In the genomic region with DNA sequence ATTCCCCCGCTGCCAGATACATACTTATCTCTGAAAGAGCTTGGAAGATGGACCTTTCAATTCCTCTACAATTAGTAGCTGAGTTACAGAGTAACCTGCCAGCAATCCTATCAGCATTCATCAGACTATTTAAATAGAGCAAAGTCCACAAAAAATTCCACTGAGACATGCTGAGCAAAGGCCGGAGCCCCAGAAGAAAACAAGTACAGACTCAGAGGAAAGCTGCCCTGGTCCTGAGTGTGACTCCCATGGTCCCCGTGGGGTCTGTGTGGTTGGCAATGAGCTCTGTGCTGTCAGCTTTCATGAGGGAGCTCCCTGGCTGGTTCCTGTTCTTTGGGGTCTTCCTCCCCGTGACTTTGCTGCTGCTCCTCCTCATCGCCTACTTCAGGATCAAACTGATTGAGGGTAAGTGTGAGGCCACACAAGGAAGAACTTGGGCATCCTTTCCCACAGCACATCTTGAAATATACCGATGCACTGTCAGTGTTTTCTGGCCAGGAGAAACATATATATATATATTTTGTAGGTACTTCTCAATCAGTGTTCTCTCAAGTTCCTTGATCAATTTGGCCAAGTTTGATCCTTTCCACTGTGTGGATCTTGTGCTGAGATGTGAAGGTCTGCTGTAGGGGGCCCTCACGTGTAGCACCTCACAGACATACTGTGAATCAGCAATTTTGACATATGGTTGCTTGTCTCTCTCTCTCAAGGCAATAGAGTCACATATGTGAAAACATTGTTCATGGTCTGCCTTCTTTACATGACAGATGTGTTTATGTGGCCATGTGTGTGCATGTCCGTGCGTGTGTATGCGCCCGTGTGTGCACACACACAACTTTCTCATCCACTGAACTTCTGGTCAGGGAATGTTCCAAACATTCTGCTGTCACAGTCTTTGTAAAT, we compare ENCODE assay signal across 1 cellular context.
TF ChIP-seq lines count a peak whose summit lies in the region.

SMLR1 (plus strand) TSS at position 160 of the 903 bp plus-strand sequence; CDS start at position 168, 8 bp downstream.

TF ChIP-seq in HepG2, 621 proteins besides CTCF, POLR2A, EP300 and RAD21 (continued from another document and continues in another):
- TF ChIP-seq GMEB1 (CRISPR knock-in tag; IDR thresholded peaks at IDR 0.05; ENCODE audit: borderline replicate concordance) (peak; percentile 54; the same call in 1 of the 2 replicates), FOXC1 (CRISPR knock-in tag; IDR thresholded peaks at IDR 0.05; ENCODE audit: borderline replicate concordance) (no peak), JUN (CRISPR knock-in tag; IDR thresholded peaks at IDR 0.05) (peak; percentile 65; the same call in 1 of the 2 replicates), ZNF850 (CRISPR knock-in tag; conservative IDR thresholded peaks at IDR 0.05) (no peak), NFYB (CRISPR knock-in tag; IDR thresholded peaks at IDR 0.05) (peak; percentile 30; the same call in 1 of the 2 replicates), ZMYM4 (CRISPR knock-in tag; IDR thresholded peaks at IDR 0.05) (peak; percentile 93), SOX13 (IDR thresholded peaks at IDR 0.05) (peak; percentile 27; the same call in 1 of the 2 replicates), SOX13 (CRISPR knock-in tag; conservative IDR thresholded peaks at IDR 0.05 in 1 of 2, IDR thresholded peaks at IDR 0.05 in 1 of 2) (peak in 1 of 2 experiments; percentile 93; a peak in 2 of 4 replicates), SRSF4 (IDR thresholded peaks at IDR 0.05; ENCODE audit: low read depth, low read length, poor library complexity, severe bottlenecking) (no peak), REL (CRISPR knock-in tag; conservative IDR thresholded peaks at IDR 0.05) (no peak), ZNF281 (CRISPR knock-in tag; IDR thresholded peaks at IDR 0.05; ENCODE audit: borderline replicate concordance) (0 out of 2 replicates have a peak, but pooled peaks have one; percentile 20), SATB2 (CRISPR knock-in tag; IDR thresholded peaks at IDR 0.05) (0 out of 2 replicates have a peak, but pooled peaks have one; percentile 47), MZF1 (CRISPR knock-in tag; IDR thresholded peaks at IDR 0.05; ENCODE audit: borderline replicate concordance) (no peak), AGO1 (IDR thresholded peaks at IDR 0.05; ENCODE audit: low read depth, low read length, poor library complexity, severe bottlenecking) (no peak), KDM5B (CRISPR knock-in tag; IDR thresholded peaks at IDR 0.05; ENCODE audit: borderline replicate concordance) (peak; percentile 73; the same call in 1 of the 2 replicates), KDM4B (CRISPR knock-in tag; IDR thresholded peaks at IDR 0.05) (no peak), ZBTB39 (CRISPR knock-in tag; IDR thresholded peaks at IDR 0.05) (no peak), JUNB (CRISPR knock-in tag; IDR thresholded peaks at IDR 0.05; ENCODE audit: borderline replicate concordance) (no peak), MEIS1 (CRISPR knock-in tag; IDR thresholded peaks at IDR 0.05; ENCODE audit: borderline replicate concordance) (peak; percentile 63; the same call in 1 of the 2 replicates), ZNF766 (CRISPR knock-in tag; IDR thresholded peaks at IDR 0.05; ENCODE audit: borderline replicate concordance) (no peak), ZNF75D (CRISPR knock-in tag; IDR thresholded peaks at IDR 0.05; ENCODE audit: borderline replicate concordance) (no peak), NFIC (IDR thresholded peaks at IDR 0.05; ENCODE audit: low read length) (peak; percentile 86), ARID2 (CRISPR knock-in tag; IDR thresholded peaks at IDR 0.05; ENCODE audit: borderline replicate concordance) (peak; percentile 94), FLYWCH1 (CRISPR knock-in tag; IDR thresholded peaks at IDR 0.05) (no peak), TCF7 (IDR thresholded peaks at IDR 0.05; ENCODE audit: low read depth) (peak; percentile 39; the same call in 1 of the 2 replicates), KLF13 (CRISPR knock-in tag; IDR thresholded peaks at IDR 0.05) (no peak), PLRG1 (conservative IDR thresholded peaks at IDR 0.05) (no peak), MYC (CRISPR knock-in tag; IDR thresholded peaks at IDR 0.05; ENCODE audit: borderline replicate concordance) (peak; percentile 32; the same call in 1 of the 2 replicates), HNF4A (CRISPR knock-in tag; IDR thresholded peaks at IDR 0.05) (peak; percentile 97), ZSCAN22 (CRISPR knock-in tag; IDR thresholded peaks at IDR 0.05) (no peak)
- TF ChIP-seq, protein P1, sequence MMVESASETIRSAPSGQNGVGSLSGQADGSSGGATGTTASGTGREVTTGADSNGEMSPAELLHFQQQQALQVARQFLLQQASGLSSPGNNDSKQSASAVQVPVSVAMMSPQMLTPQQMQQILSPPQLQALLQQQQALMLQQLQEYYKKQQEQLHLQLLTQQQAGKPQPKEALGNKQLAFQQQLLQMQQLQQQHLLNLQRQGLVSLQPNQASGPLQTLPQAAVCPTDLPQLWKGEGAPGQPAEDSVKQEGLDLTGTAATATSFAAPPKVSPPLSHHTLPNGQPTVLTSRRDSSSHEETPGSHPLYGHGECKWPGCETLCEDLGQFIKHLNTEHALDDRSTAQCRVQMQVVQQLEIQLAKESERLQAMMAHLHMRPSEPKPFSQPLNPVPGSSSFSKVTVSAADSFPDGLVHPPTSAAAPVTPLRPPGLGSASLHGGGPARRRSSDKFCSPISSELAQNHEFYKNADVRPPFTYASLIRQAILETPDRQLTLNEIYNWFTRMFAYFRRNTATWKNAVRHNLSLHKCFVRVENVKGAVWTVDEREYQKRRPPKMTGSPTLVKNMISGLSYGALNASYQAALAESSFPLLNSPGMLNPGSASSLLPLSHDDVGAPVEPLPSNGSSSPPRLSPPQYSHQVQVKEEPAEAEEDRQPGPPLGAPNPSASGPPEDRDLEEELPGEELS (CRISPR knock-in tag; IDR thresholded peaks at IDR 0.05), result peak; percentile 88
- TF ChIP-seq, protein P2, sequence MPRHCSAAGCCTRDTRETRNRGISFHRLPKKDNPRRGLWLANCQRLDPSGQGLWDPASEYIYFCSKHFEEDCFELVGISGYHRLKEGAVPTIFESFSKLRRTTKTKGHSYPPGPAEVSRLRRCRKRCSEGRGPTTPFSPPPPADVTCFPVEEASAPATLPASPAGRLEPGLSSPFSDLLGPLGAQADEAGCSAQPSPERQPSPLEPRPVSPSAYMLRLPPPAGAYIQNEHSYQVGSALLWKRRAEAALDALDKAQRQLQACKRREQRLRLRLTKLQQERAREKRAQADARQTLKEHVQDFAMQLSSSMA (CRISPR knock-in tag; IDR thresholded peaks at IDR 0.05), result no peak
- TF ChIP-seq, protein P3, sequence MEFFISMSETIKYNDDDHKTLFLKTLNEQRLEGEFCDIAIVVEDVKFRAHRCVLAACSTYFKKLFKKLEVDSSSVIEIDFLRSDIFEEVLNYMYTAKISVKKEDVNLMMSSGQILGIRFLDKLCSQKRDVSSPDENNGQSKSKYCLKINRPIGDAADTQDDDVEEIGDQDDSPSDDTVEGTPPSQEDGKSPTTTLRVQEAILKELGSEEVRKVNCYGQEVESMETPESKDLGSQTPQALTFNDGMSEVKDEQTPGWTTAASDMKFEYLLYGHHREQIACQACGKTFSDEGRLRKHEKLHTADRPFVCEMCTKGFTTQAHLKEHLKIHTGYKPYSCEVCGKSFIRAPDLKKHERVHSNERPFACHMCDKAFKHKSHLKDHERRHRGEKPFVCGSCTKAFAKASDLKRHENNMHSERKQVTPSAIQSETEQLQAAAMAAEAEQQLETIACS (CRISPR knock-in tag; IDR thresholded peaks at IDR 0.05), result no peak
- TF ChIP-seq, protein P4, sequence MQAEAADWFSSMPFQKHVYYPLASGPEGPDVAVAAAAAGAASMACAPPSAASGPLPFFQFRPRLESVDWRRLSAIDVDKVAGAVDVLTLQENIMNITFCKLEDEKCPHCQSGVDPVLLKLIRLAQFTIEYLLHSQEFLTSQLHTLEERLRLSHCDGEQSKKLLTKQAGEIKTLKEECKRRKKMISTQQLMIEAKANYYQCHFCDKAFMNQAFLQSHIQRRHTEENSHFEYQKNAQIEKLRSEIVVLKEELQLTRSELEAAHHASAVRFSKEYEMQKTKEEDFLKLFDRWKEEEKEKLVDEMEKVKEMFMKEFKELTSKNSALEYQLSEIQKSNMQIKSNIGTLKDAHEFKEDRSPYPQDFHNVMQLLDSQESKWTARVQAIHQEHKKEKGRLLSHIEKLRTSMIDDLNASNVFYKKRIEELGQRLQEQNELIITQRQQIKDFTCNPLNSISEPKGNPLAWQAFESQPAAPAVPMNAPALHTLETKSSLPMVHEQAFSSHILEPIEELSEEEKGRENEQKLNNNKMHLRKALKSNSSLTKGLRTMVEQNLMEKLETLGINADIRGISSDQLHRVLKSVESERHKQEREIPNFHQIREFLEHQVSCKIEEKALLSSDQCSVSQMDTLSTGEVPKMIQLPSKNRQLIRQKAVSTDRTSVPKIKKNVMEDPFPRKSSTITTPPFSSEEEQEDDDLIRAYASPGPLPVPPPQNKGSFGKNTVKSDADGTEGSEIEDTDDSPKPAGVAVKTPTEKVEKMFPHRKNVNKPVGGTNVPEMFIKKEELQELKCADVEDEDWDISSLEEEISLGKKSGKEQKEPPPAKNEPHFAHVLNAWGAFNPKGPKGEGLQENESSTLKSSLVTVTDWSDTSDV (CRISPR knock-in tag; IDR thresholded peaks at IDR 0.05), result no peak
- TF ChIP-seq, protein P5, sequence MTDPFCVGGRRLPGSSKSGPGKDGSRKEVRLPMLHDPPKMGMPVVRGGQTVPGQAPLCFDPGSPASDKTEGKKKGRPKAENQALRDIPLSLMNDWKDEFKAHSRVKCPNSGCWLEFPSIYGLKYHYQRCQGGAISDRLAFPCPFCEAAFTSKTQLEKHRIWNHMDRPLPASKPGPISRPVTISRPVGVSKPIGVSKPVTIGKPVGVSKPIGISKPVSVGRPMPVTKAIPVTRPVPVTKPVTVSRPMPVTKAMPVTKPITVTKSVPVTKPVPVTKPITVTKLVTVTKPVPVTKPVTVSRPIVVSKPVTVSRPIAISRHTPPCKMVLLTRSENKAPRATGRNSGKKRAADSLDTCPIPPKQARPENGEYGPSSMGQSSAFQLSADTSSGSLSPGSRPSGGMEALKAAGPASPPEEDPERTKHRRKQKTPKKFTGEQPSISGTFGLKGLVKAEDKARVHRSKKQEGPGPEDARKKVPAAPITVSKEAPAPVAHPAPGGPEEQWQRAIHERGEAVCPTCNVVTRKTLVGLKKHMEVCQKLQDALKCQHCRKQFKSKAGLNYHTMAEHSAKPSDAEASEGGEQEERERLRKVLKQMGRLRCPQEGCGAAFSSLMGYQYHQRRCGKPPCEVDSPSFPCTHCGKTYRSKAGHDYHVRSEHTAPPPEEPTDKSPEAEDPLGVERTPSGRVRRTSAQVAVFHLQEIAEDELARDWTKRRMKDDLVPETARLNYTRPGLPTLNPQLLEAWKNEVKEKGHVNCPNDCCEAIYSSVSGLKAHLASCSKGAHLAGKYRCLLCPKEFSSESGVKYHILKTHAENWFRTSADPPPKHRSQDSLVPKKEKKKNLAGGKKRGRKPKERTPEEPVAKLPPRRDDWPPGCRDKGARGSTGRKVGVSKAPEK (CRISPR knock-in tag; IDR thresholded peaks at IDR 0.05; ENCODE audit: borderline replicate concordance), result no peak; the same call in 1 of the 2 replicates
- TF ChIP-seq, protein P6, sequence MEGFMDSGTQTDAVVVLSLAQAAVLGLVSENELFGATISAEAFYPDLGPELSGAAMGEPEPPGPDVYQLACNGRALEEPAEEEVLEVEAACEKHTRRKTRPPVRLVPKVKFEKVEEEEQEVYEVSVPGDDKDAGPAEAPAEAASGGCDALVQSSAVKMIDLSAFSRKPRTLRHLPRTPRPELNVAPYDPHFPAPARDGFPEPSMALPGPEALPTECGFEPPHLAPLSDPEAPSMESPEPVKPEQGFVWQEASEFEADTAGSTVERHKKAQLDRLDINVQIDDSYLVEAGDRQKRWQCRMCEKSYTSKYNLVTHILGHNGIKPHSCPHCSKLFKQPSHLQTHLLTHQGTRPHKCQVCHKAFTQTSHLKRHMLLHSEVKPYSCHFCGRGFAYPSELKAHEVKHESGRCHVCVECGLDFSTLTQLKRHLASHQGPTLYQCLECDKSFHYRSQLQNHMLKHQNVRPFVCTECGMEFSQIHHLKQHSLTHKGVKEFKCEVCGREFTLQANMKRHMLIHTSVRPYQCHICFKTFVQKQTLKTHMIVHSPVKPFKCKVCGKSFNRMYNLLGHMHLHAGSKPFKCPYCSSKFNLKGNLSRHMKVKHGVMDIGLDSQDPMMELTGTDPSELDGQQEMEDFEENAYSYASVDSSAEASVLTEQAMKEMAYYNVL (CRISPR knock-in tag; IDR thresholded peaks at IDR 0.05; ENCODE audit: borderline replicate concordance), result 0 out of 2 replicates have a peak, but pooled peaks have one; percentile 25
